24 cellular contexts compared by ENCODE assay signal in genomic region chr9:88028338-88028737, GRCh38.
"Had no signal": no experiment of that assay in that cellular context is flagged by ENCODE, and none has a peak within 500 bp of the region (broad histone marks: within the 10 kb centered on the region; RNA-seq: fewer than 3 reads in every experiment).

No MANE protein-coding gene starts in this region.

- H3K27ac ChIP-seq: colonic mucosa, coronary artery, dorsolateral prefrontal cortex, epithelial cell of prostate, esophagus muscularis mucosa, esophagus squamous epithelium, foreskin keratinocyte, gastrocnemius medialis, gastroesophageal sphincter, heart left ventricle, heart right ventricle had no signal

- H3K4me1 ChIP-seq: colonic mucosa, esophagus muscularis mucosa, foreskin keratinocyte, gastrocnemius medialis, gastroesophageal sphincter, heart left ventricle, heart right ventricle had no signal

- H3K9me3 ChIP-seq: colonic mucosa, esophagus muscularis mucosa, esophagus squamous epithelium, gastrocnemius medialis, gastroesophageal sphincter, heart left ventricle, heart right ventricle had no signal

- H3K27me3 ChIP-seq: colonic mucosa, dorsolateral prefrontal cortex, foreskin keratinocyte, gastrocnemius medialis, gastroesophageal sphincter had no signal

- H3K36me3 ChIP-seq: colonic mucosa, esophagus muscularis mucosa, esophagus squamous epithelium, gastrocnemius medialis, gastroesophageal sphincter, heart left ventricle, heart right ventricle had no signal

- DNase-seq: colonic mucosa; cortex of kidney; dermis blood vessel endothelial cell; dorsolateral prefrontal cortex; effector CD4-positive, alpha-beta T cell; effector CD8-positive, alpha-beta T cell; effector memory CD4-positive, alpha-beta T cell; effector memory CD8-positive, alpha-beta T cell; endodermal cell; erythroblast; esophagus squamous epithelium; foreskin fibroblast; foreskin keratinocyte; foreskin melanocyte; gastrocnemius medialis; glutamatergic neuron; head of caudate nucleus; heart left ventricle; heart right ventricle had no signal

- ATAC-seq: effector memory CD8-positive, alpha-beta T cell; esophagus mucosa; foreskin keratinocyte; gastrocnemius medialis; gastroesophageal sphincter; heart left ventricle; heart right ventricle had no signal

- H3K4me3 ChIP-seq: colonic mucosa, coronary artery, dorsolateral prefrontal cortex, esophagus muscularis mucosa, esophagus squamous epithelium, gastrocnemius medialis, gastroesophageal sphincter, heart left ventricle, heart right ventricle had no signal
